8 cellular contexts compared by ENCODE assay signal in genomic region chr19:18637644-18638630, GRCh38. TPM values are rescaled to one million over a fixed set of nuclear protein-coding genes. Genes with fewer than 3 reads are reported as not detected.
DNase-seq lines count a peak whose midpoint lies in the region; ATAC-seq, FAIRE-seq and TF ChIP-seq lines count a peak whose summit lies in the region.

No MANE protein-coding gene starts in this region.

- CTCF ChIA-PET in HEK293 (lab: Yijun Ruan, JAX): no interaction called here

- peak overlapping the region; percentile 80 for H3K4me3 Mint-ChIP-seq in activated T-helper 1 cell treated with anti-CD3 and anti-CD28 coated beads, Interleukin-12 subunit alpha, Interleukin-12 subunit beta, Interleukin-2, Interleukin-4 antibody, amounts not matched to agents 30 ng/mL and 10 ng/mL and 1 ng/mL, durations not matched to agents 14 hours and 24 hours and 36 hours

- peaks cover 5% of the 10 kb centered on the region for H3K27me3 Mint-ChIP-seq in activated T-helper 1 cell treated with anti-CD3 and anti-CD28 coated beads, Interleukin-12 subunit alpha, Interleukin-12 subunit beta, Interleukin-2, Interleukin-4 antibody, amounts not matched to agents 30 ng/mL and 10 ng/mL and 1 ng/mL, durations not matched to agents 14 hours and 24 hours and 36 hours (ENCODE audit: insufficient read depth)

- H3K27me3 ChIP-seq in keratinocyte (ENCODE audit: control insufficient read depth, extremely low read depth, insufficient read depth, low read length): no peaks in the 10 kb centered on the region
- no peaks in the 10 kb centered on the region for H3K27me3 ChIP-seq in suprapubic skin

- no peaks in the 10 kb centered on the region for H4K20me1 ChIP-seq in keratinocyte (ENCODE audit: control insufficient read depth, extremely low read depth, insufficient read depth, low read length)

- H3K36me3 Mint-ChIP-seq in activated T-helper 1 cell treated with anti-CD3 and anti-CD28 coated beads, Interleukin-12 subunit alpha, Interleukin-12 subunit beta, Interleukin-2, Interleukin-4 antibody, amounts not matched to agents 30 ng/mL and 10 ng/mL and 1 ng/mL, durations not matched to agents 14 hours and 24 hours and 36 hours (ENCODE audit: low read depth): peaks cover 2% of the 10 kb centered on the region

- dilution Hi-C loops in keratinocyte (cut with MboI; ENCODE audit: extremely low pct_ligation_motif_present, low sequenced_read_pairs): no loop called here

- H3K36me3 ChIP-seq in HEK293 (ENCODE audit: control insufficient read depth in 2 of 2, insufficient read depth in 1 of 2, low read length in 2 of 2) (no peaks in the 10 kb centered on the region; a peak in 1 of 3 replicates), keratinocyte (ENCODE audit: control insufficient read depth in 2 of 2, extremely low read depth in 1 of 2, insufficient read depth in 2 of 2, low read length in 2 of 2) (no peaks in the 10 kb centered on the region), suprapubic skin (no peaks in the 10 kb centered on the region)

- H3K4me3 ChIP-seq in HEK293 (ENCODE audit: low read depth, low read length) (peak overlapping the region; percentile 86), keratinocyte (ENCODE audit: control insufficient read depth in 2 of 3, extremely low read depth in 1 of 3, insufficient read depth in 2 of 3, low read depth in 1 of 3, low read length in 3 of 3) (peak overlapping the region; percentile 80 to 90 (median 89)), suprapubic skin (peak overlapping the region; percentile 79)

- WGBS in suprapubic skin: 14% methylated on average over 3 of the region's 3 CpGs

- ATAC-seq in HG02623 (IDR thresholded peaks at IDR 0.05; ENCODE audit: unreplicated experiment): no peak

- POLR2A ChIA-PET in HEK293 (lab: Yijun Ruan, JAX): interaction anchor here (0.6 to 0.7 kb wide), 2 partner anchors 44 to 49 kb away, joined by 3 to 6 read pairs; no protein-coding TSS in a partner anchor

- H3K4me1 Mint-ChIP-seq in activated T-helper 1 cell treated with anti-CD3 and anti-CD28 coated beads, Interleukin-12 subunit alpha, Interleukin-12 subunit beta, Interleukin-2, Interleukin-4 antibody, amounts not matched to agents 30 ng/mL and 10 ng/mL and 1 ng/mL, durations not matched to agents 14 hours and 24 hours and 36 hours (ENCODE audit: low read depth): peaks cover 22% of the 10 kb centered on the region

- TF ChIP-seq POLR2A in suprapubic skin (IDR thresholded peaks at IDR 0.05): no peak

- H3K9me3 Mint-ChIP-seq in activated T-helper 1 cell treated with anti-CD3 and anti-CD28 coated beads, Interleukin-12 subunit alpha, Interleukin-12 subunit beta, Interleukin-2, Interleukin-4 antibody, amounts not matched to agents 30 ng/mL and 10 ng/mL and 1 ng/mL, durations not matched to agents 14 hours and 24 hours and 36 hours: no peaks in the 10 kb centered on the region

- FAIRE-seq in keratinocyte (lab: Jason Lieb, UNC): peak; percentile 53

- H3K27ac Mint-ChIP-seq in activated T-helper 1 cell treated with anti-CD3 and anti-CD28 coated beads, Interleukin-12 subunit alpha, Interleukin-12 subunit beta, Interleukin-2, Interleukin-4 antibody, amounts not matched to agents 30 ng/mL and 10 ng/mL and 1 ng/mL, durations not matched to agents 14 hours and 24 hours and 36 hours: peak overlapping the region; percentile 43

- TF ChIP-seq CTCF in C4-2B (conservative IDR thresholded peaks at IDR 0.05): no peak
- TF ChIP-seq CTCF in HEK293 (tag by site-specific recombination; IDR thresholded peaks at IDR 0.05): no peak
- TF ChIP-seq CTCF in keratinocyte (optimal IDR thresholded peaks at IDR 0.05 in 1 of 3, IDR thresholded peaks at IDR 0.05 in 1 of 3, conservative IDR thresholded peaks at IDR 0.05 in 1 of 3; ENCODE audit: extremely low read depth in 1 of 3, insufficient read depth in 2 of 3, low read length in 3 of 3): peak in 1 of 3 experiments; percentile 16
- no peak for TF ChIP-seq CTCF in suprapubic skin (IDR thresholded peaks at IDR 0.05)

- no peaks in the 10 kb centered on the region for H3K9me3 ChIP-seq in HEK293 (ENCODE audit: control insufficient read depth, insufficient read depth, low read depth, low read length)
- H3K9me3 ChIP-seq in keratinocyte (ENCODE audit: control insufficient read depth, low read depth, low read length): no peaks in the 10 kb centered on the region
- no peaks in the 10 kb centered on the region for H3K9me3 ChIP-seq in suprapubic skin

- DNase-seq in activated T-helper 1 cell treated with anti-CD3 and anti-CD28 coated beads, Interleukin-12 subunit alpha, Interleukin-12 subunit beta, Interleukin-2, Interleukin-4 antibody, amounts not matched to agents 30 ng/mL and 10 ng/mL and 1 ng/mL, durations not matched to agents 14 hours and 24 hours and 36 hours (ENCODE audit: low spot score): no peak
- no peak for DNase-seq in keratinocyte (ENCODE audit: low read depth, low spot score)
- DNase-seq in suprapubic skin (ENCODE audit: low spot score in 2 of 2): no peak
- DNase-seq in hippocampal formation (lab: John Stamatoyannopoulos, UW): no peak
- DNase-seq in GF-D8 (lab: John Stamatoyannopoulos, UW): no peak

- peak overlapping the region; percentile 85 for H3K27ac ChIP-seq in C4-2B
- H3K27ac ChIP-seq in HEK293 (ENCODE audit: extremely low read depth, low read depth, low read length): peak overlapping the region; percentile 68; the same call in 1 of the 2 replicates
- H3K27ac ChIP-seq in keratinocyte (ENCODE audit: control insufficient read depth, insufficient read depth, low read length): no peak overlapping the region
- peak overlapping the region; percentile 83 for H3K27ac ChIP-seq in suprapubic skin

- peak overlapping the region; percentile 83 for H3K9ac ChIP-seq in keratinocyte (ENCODE audit: control insufficient read depth, extremely low read depth, insufficient read depth, low read length)

- H3K4me1 ChIP-seq in HEK293 (ENCODE audit: control insufficient read depth, insufficient read depth, low read length) (peaks cover 8% of the 10 kb centered on the region; the same call in 1 of the 2 replicates), keratinocyte (ENCODE audit: control insufficient read depth, extremely low read depth, insufficient read depth, low read length) (peaks cover 19% of the 10 kb centered on the region), suprapubic skin (peaks cover 36% of the 10 kb centered on the region)

- H3K4me2 ChIP-seq in keratinocyte (ENCODE audit: control insufficient read depth, extremely low read depth, insufficient read depth, low read depth, low read length): peak overlapping the region; percentile 90

- H3K79me2 ChIP-seq in keratinocyte (ENCODE audit: control insufficient read depth, insufficient read depth, low read length): no peaks in the 10 kb centered on the region

- intact Hi-C loops in activated T-helper 1 cell treated with anti-CD3 and anti-CD28 coated beads, Interleukin-12 subunit alpha, Interleukin-12 subunit beta, Interleukin-2, Interleukin-4 antibody, amounts not matched to agents 30 ng/mL and 10 ng/mL and 1 ng/mL, durations not matched to agents 14 hours and 24 hours and 36 hours (cut with micrococcal nuclease): loop anchor here (2.0 to 5.0 kb wide), 4 partner anchors 66 to 554 kb away; partner anchors contain the start of genes BORCS8, RAB3A, RFXANK and UBA52

- no peak overlapping the region for H2AFZ ChIP-seq in keratinocyte (ENCODE audit: control insufficient read depth, low read length)

- H3K9me1 ChIP-seq in keratinocyte (ENCODE audit: control insufficient read depth, extremely low read depth, insufficient read depth, low read length): no peaks in the 10 kb centered on the region

- no peak for TF ChIP-seq EP300 in suprapubic skin (IDR thresholded peaks at IDR 0.05)

RNA-seq across cellular contexts. Expression of gene KLHL26, which starts 1.1 kb away (rescaled TPM):
- total RNA-seq in activated T-helper 1 cell treated with anti-CD3 and anti-CD28 coated beads, Interleukin-12 subunit alpha, Interleukin-12 subunit beta, Interleukin-2, Interleukin-4 antibody, amounts not matched to agents 30 ng/mL and 10 ng/mL and 1 ng/mL, durations not matched to agents 14 hours and 24 hours and 36 hours: 12.7 and 16.0 TPM in 2 replicates
- polyA plus RNA-seq in keratinocyte: 0.68 to 2.0 TPM (median 1.3 TPM) in 3 replicates
- polyA plus RNA-seq in keratinocyte (2011; ENCODE audit: low read depth): 2.0 TPM
- polyA plus RNA-seq in keratinocyte (2011; cell fraction: cytosol; rRNA removed): 0.96 and 2.0 TPM in 2 replicates
- polyA plus RNA-seq in keratinocyte (2011; cell fraction: nucleus; rRNA removed): 2.1 and 2.7 TPM in 2 replicates
- polyA plus RNA-seq in keratinocyte (2012; ENCODE audit: low replicate concordance): 2.4 and 3.0 TPM in 2 replicates
- 0.83 to 3.1 TPM (median 2.3 TPM) in 3 replicates for polyA minus RNA-seq in keratinocyte
- 13.0 TPM for polyA minus RNA-seq in keratinocyte (2011; cell fraction: cytosol; rRNA and poly(A)+ RNA removed)
- polyA minus RNA-seq in keratinocyte (2011; cell fraction: nucleus; rRNA and poly(A)+ RNA removed): 2.3 and 9.3 TPM in 2 replicates
- total RNA-seq in suprapubic skin: 10 to 100 TPM in 2 of 4 donors, 1 to 10 TPM in 2; 6.9 to 26.5 (median 11.5) TPM

RNA-seq across cellular contexts. Expression of gene TMEM59L, which starts 25.3 kb away (rescaled TPM):
- 0.10 and 0.17 TPM in 2 replicates for total RNA-seq in activated T-helper 1 cell treated with anti-CD3 and anti-CD28 coated beads, Interleukin-12 subunit alpha, Interleukin-12 subunit beta, Interleukin-2, Interleukin-4 antibody, amounts not matched to agents 30 ng/mL and 10 ng/mL and 1 ng/mL, durations not matched to agents 14 hours and 24 hours and 36 hours
- polyA plus RNA-seq in keratinocyte: 0.06 to 0.19 TPM in 2 of 3 replicates, not detected in the other
- 0.22 TPM for polyA plus RNA-seq in keratinocyte (2011; ENCODE audit: low read depth)
- polyA plus RNA-seq in keratinocyte (2011; cell fraction: cytosol; rRNA removed): not detected in 2 replicates
- polyA plus RNA-seq in keratinocyte (2011; cell fraction: nucleus; rRNA removed): 0.25 and 0.57 TPM in 2 replicates
- 0.28 and 0.41 TPM in 2 replicates for polyA plus RNA-seq in keratinocyte (2012; ENCODE audit: low replicate concordance)
- not detected in 3 replicates for polyA minus RNA-seq in keratinocyte
- not detected for polyA minus RNA-seq in keratinocyte (2011; cell fraction: cytosol; rRNA and poly(A)+ RNA removed)
- not detected in 2 replicates for polyA minus RNA-seq in keratinocyte (2011; cell fraction: nucleus; rRNA and poly(A)+ RNA removed)
- total RNA-seq in suprapubic skin: 1 to 10 TPM in 2 of 4 donors, under 1 TPM in 2; 0.49 to 1.4 (median 0.97) TPM

RNA-seq across cellular contexts. Expression of gene CRLF1, which starts 31.3 kb away (rescaled TPM):
- not detected in 2 replicates for total RNA-seq in activated T-helper 1 cell treated with anti-CD3 and anti-CD28 coated beads, Interleukin-12 subunit alpha, Interleukin-12 subunit beta, Interleukin-2, Interleukin-4 antibody, amounts not matched to agents 30 ng/mL and 10 ng/mL and 1 ng/mL, durations not matched to agents 14 hours and 24 hours and 36 hours
- 0.20 to 1.5 TPM (median 0.98 TPM) in 3 replicates for polyA plus RNA-seq in keratinocyte
- polyA plus RNA-seq in keratinocyte (2011; ENCODE audit: low read depth): 0.59 TPM
- polyA plus RNA-seq in keratinocyte (2011; cell fraction: cytosol; rRNA removed): 0.63 and 3.2 TPM in 2 replicates
- polyA plus RNA-seq in keratinocyte (2011; cell fraction: nucleus; rRNA removed): 4.6 and 5.5 TPM in 2 replicates
- polyA plus RNA-seq in keratinocyte (2012; ENCODE audit: low replicate concordance): 4.7 and 7.5 TPM in 2 replicates
- 1.2 TPM in 1 of 3 replicates, not detected in the others for polyA minus RNA-seq in keratinocyte
- 9.6 TPM for polyA minus RNA-seq in keratinocyte (2011; cell fraction: cytosol; rRNA and poly(A)+ RNA removed)
- 2.4 and 2.6 TPM in 2 replicates for polyA minus RNA-seq in keratinocyte (2011; cell fraction: nucleus; rRNA and poly(A)+ RNA removed)
- 10 to 100 TPM; 21.2 to 65.5 (median 47.9) TPM for total RNA-seq in suprapubic skin

RNA-seq across cellular contexts. Expression of gene CRTC1, which starts 45.5 kb away (rescaled TPM):
- 6.1 and 7.6 TPM in 2 replicates for total RNA-seq in activated T-helper 1 cell treated with anti-CD3 and anti-CD28 coated beads, Interleukin-12 subunit alpha, Interleukin-12 subunit beta, Interleukin-2, Interleukin-4 antibody, amounts not matched to agents 30 ng/mL and 10 ng/mL and 1 ng/mL, durations not matched to agents 14 hours and 24 hours and 36 hours
- polyA plus RNA-seq in keratinocyte: 0.54 to 2.4 TPM (median 1.0 TPM) in 3 replicates
- polyA plus RNA-seq in keratinocyte (2011; ENCODE audit: low read depth): 1.6 TPM
- 0.77 and 2.6 TPM in 2 replicates for polyA plus RNA-seq in keratinocyte (2011; cell fraction: cytosol; rRNA removed)
- polyA plus RNA-seq in keratinocyte (2011; cell fraction: nucleus; rRNA removed): 5.1 and 8.8 TPM in 2 replicates
- polyA plus RNA-seq in keratinocyte (2012; ENCODE audit: low replicate concordance): 2.5 and 10.2 TPM in 2 replicates
- polyA minus RNA-seq in keratinocyte: 0.54 to 7.5 TPM (median 0.86 TPM) in 3 replicates
- polyA minus RNA-seq in keratinocyte (2011; cell fraction: cytosol; rRNA and poly(A)+ RNA removed): 5.0 TPM
- 3.2 and 3.5 TPM in 2 replicates for polyA minus RNA-seq in keratinocyte (2011; cell fraction: nucleus; rRNA and poly(A)+ RNA removed)
- 1 to 10 TPM; 4.1 to 6.3 (median 4.7) TPM for total RNA-seq in suprapubic skin

RNA-seq across cellular contexts. Expression of gene REX1BD, which starts 49.3 kb away (rescaled TPM):
- 134 and 135 TPM in 2 replicates for total RNA-seq in activated T-helper 1 cell treated with anti-CD3 and anti-CD28 coated beads, Interleukin-12 subunit alpha, Interleukin-12 subunit beta, Interleukin-2, Interleukin-4 antibody, amounts not matched to agents 30 ng/mL and 10 ng/mL and 1 ng/mL, durations not matched to agents 14 hours and 24 hours and 36 hours
- polyA plus RNA-seq in keratinocyte: 29.5 to 36.9 TPM (median 31.9 TPM) in 3 replicates
- polyA plus RNA-seq in keratinocyte (2011; ENCODE audit: low read depth): 10.8 TPM
- polyA plus RNA-seq in keratinocyte (2011; cell fraction: cytosol; rRNA removed): 5.6 and 30.0 TPM in 2 replicates
- 49.9 and 53.2 TPM in 2 replicates for polyA plus RNA-seq in keratinocyte (2011; cell fraction: nucleus; rRNA removed)
- 23.0 and 72.1 TPM in 2 replicates for polyA plus RNA-seq in keratinocyte (2012; ENCODE audit: low replicate concordance)
- polyA minus RNA-seq in keratinocyte: 1.7 to 4.6 TPM (median 2.8 TPM) in 3 replicates
- polyA minus RNA-seq in keratinocyte (2011; cell fraction: cytosol; rRNA and poly(A)+ RNA removed): 23.8 TPM
- polyA minus RNA-seq in keratinocyte (2011; cell fraction: nucleus; rRNA and poly(A)+ RNA removed): 5.7 and 6.3 TPM in 2 replicates
- 10 to 100 TPM; 77.0 to 86.7 (median 82.6) TPM for total RNA-seq in suprapubic skin

Comparison
In these comparisons a context has a peak if more than half of its experiments do, and no peak if none do; other contexts are left out.
1. RNA of gene CRLF1, which starts 31.3 kb away (total RNA-seq): 21.2 to 65.5 TPM in suprapubic skin; not detected in activated T-helper 1 cell treated with anti-CD3 and anti-CD28 coated beads, Interleukin-12 subunit alpha, Interleukin-12 subunit beta, Interleukin-2, Interleukin-4 antibody, amounts not matched to agents 30 ng/mL and 10 ng/mL and 1 ng/mL, durations not matched to agents 14 hours and 24 hours and 36 hours; every median in the first group is over 10 times any median in the second.
2. Peak in every context shown above with its lines, with median percentiles within 50 percentile points of each other: H3K4me3 ChIP-seq.